22 cellular contexts compared by ENCODE assay signal in genomic region chr11:78194490-78194889, GRCh38. TPM values are rescaled to one million over a fixed set of nuclear protein-coding genes. Genes with fewer than 3 reads are reported as not detected.
DNase-seq lines count a peak whose midpoint lies in the region; ATAC-seq and TF ChIP-seq lines count a peak whose summit lies in the region.
"Had no signal": no experiment of that assay in that cellular context is flagged by ENCODE, and none has a peak within 500 bp of the region (broad histone marks: within the 10 kb centered on the region; RNA-seq: fewer than 3 reads in every experiment).

No MANE protein-coding gene starts in this region.

- DNase-seq in activated CD4-positive, alpha-beta T cell treated with anti-CD3 and anti-CD28 coated beads, Interleukin-2, amount 10 ng/mL, durations not matched to agents 7 days and 5 days = no peak
- DNase-seq in activated CD4-positive, alpha-beta T cell treated with anti-CD3 and anti-CD28 coated beads for 4 hours = no peak
- DNase-seq in Peyer's patch = peak in 1 of 3 donors; percentile 79
- DNase-seq in foreskin keratinocyte = peak in 1 of 2 donors; percentile 48
- DNase-seq in sciatic nerve (ENCODE audit: low spot score) = peak; percentile 10
- no peak for DNase-seq in SHP77 (lab: John Stamatoyannopoulos, UW)
- DNase-seq in endodermal cell = no peak
- no peak for DNase-seq in lower lobe of right lung
- DNase-seq: activated CD8-positive, alpha-beta T cell treated with anti-CD3 and anti-CD28 coated beads for 36 hours; HFFc6; immature natural killer cell; NCI-H146; NCI-H526 treated with DMSO at 0.1 percent for 48 hours; nucleus accumbens; retina; Right ventricle myocardium superior; stimulated activated CD4-positive, alpha-beta T cell treated with anti-CD3 and anti-CD28 coated beads, Interleukin-12 subunit alpha, Interleukin-12 subunit beta, amount 100 ng/mL, for 4 hours had no signal

- H3K4me1 ChIP-seq in Peyer's patch (peaks cover 0 to 9% (median 5%) of the 10 kb centered on the region in 4 donors), foreskin keratinocyte (peaks cover 3% of the 10 kb centered on the region), endodermal cell (ENCODE audit: control insufficient read depth, insufficient read depth, low read length) (peaks cover 6% of the 10 kb centered on the region), lower lobe of right lung (peaks cover 6% of the 10 kb centered on the region)

- H3K36me3 ChIP-seq in Peyer's patch (peaks cover 0 to 9% (median 0%) of the 10 kb centered on the region in 3 donors), endodermal cell (ENCODE audit: control insufficient read depth, insufficient read depth, low read length) (peaks cover 3% of the 10 kb centered on the region), lower lobe of right lung (peaks cover 17% of the 10 kb centered on the region)

- H3K27ac ChIP-seq in Peyer's patch = peak overlapping the region in 3 of 4 donors; percentile 36 to 72 (median 51)
- no peak overlapping the region for H3K27ac ChIP-seq in foreskin keratinocyte
- no peak overlapping the region for H3K27ac ChIP-seq in endodermal cell (ENCODE audit: low read depth, low read length)
- H3K27ac ChIP-seq in lower lobe of right lung = no peak overlapping the region
- H3K27ac ChIP-seq: A549, VCaP had no signal

- H3K4me1 Mint-ChIP-seq in activated CD4-positive, alpha-beta T cell treated with anti-CD3 and anti-CD28 coated beads, Interleukin-2, amount 10 ng/mL, durations not matched to agents 7 days and 5 days = peaks cover 55% of the 10 kb centered on the region
- peaks cover 14% of the 10 kb centered on the region for H3K4me1 Mint-ChIP-seq in endodermal cell

- CTCF ChIA-PET in activated CD4-positive, alpha-beta T cell treated with anti-CD3 and anti-CD28 coated beads, Interleukin-2, amount 10 ng/mL, durations not matched to agents 7 days and 5 days (lab: Charles Lee) = interaction anchor here (0.6 to 4.9 kb wide), 3 partner anchors 8 to 367 kb away, joined by 3 to 24 read pairs (median 3); no protein-coding TSS in a partner anchor

- peak; percentile 83 for ATAC-seq in foreskin keratinocyte
- ATAC-seq in sciatic nerve = no peak
- no peak for ATAC-seq in lower lobe of right lung
- ATAC-seq: A549; activated CD8-positive, alpha-beta T cell treated with anti-CD3 and anti-CD28 coated beads for 36 hours had no signal

- H3K9me3 Mint-ChIP-seq in activated CD4-positive, alpha-beta T cell treated with anti-CD3 and anti-CD28 coated beads, Interleukin-2, amount 10 ng/mL, durations not matched to agents 7 days and 5 days = no peaks in the 10 kb centered on the region
- no peaks in the 10 kb centered on the region for H3K9me3 Mint-ChIP-seq in endodermal cell
- H3K9me3 Mint-ChIP-seq: activated CD8-positive, alpha-beta T cell treated with anti-CD3 and anti-CD28 coated beads for 36 hours; HFFc6 had no signal

- H3K4me3 ChIP-seq in Peyer's patch (no peak overlapping the region), endodermal cell (ENCODE audit: low read length) (no peak overlapping the region), lower lobe of right lung (no peak overlapping the region)
- H3K4me3 ChIP-seq: A549; BLaER1 treated with 17β-estradiol and CSF1 and Interleukin-3, amounts not matched to agents 10 nM and 100 nM; coronary artery had no signal

- 95 to 100% methylated on average over 3 of the region's 3 CpGs for WGBS in endodermal cell (ENCODE audit: insufficient coverage in 1 of 2, insufficient read length in 1 of 2), 2 experiments

- peak overlapping the region; percentile 2 for H3K27ac Mint-ChIP-seq in activated CD4-positive, alpha-beta T cell treated with anti-CD3 and anti-CD28 coated beads, Interleukin-2, amount 10 ng/mL, durations not matched to agents 7 days and 5 days
- no peak overlapping the region for H3K27ac Mint-ChIP-seq in endodermal cell
- H3K27ac Mint-ChIP-seq: activated CD8-positive, alpha-beta T cell treated with anti-CD3 and anti-CD28 coated beads for 36 hours; activated naive CD8-positive, alpha-beta T cell; HFFc6 had no signal

- no peaks in the 10 kb centered on the region for H3K27me3 ChIP-seq in Peyer's patch
- H3K27me3 ChIP-seq in foreskin keratinocyte = no peaks in the 10 kb centered on the region
- no peaks in the 10 kb centered on the region for H3K27me3 ChIP-seq in endodermal cell (ENCODE audit: control insufficient read depth, insufficient read depth, low read length, poor library complexity, severe bottlenecking)
- H3K27me3 ChIP-seq in lower lobe of right lung (ENCODE audit: low read depth) = no peaks in the 10 kb centered on the region
- H3K27me3 ChIP-seq: BLaER1 treated with 17β-estradiol and CSF1 and Interleukin-3, amounts not matched to agents 10 nM and 100 nM had no signal

- POLR2A ChIA-PET in activated CD4-positive, alpha-beta T cell treated with anti-CD3 and anti-CD28 coated beads, Interleukin-2, amount 10 ng/mL, durations not matched to agents 7 days and 5 days (lab: Charles Lee) = interaction anchor here (0.6 kb wide), 1 partner anchor 59 kb away, joined by 5 read pairs; no protein-coding TSS in a partner anchor

- TF ChIP-seq POLR2A in Peyer's patch (IDR thresholded peaks at IDR 0.05) = peak in 1 of 2 donors; percentile 62

- no peak overlapping the region for H3K4me3 Mint-ChIP-seq in activated CD4-positive, alpha-beta T cell treated with anti-CD3 and anti-CD28 coated beads, Interleukin-2, amount 10 ng/mL, durations not matched to agents 7 days and 5 days
- H3K4me3 Mint-ChIP-seq in endodermal cell = no peak overlapping the region
- H3K4me3 Mint-ChIP-seq: activated CD8-positive, alpha-beta T cell treated with anti-CD3 and anti-CD28 coated beads for 36 hours; activated naive CD8-positive, alpha-beta T cell; HFFc6; immature natural killer cell had no signal

- intact Hi-C loops in sciatic nerve (cut with DNase I) (no loop called here), lower lobe of right lung (cut with DNase I) (no loop called here)

- H3K9ac ChIP-seq in endodermal cell (ENCODE audit: extremely low read depth, low read length, poor library complexity, severe bottlenecking) = no peak overlapping the region

- H3K9me3 ChIP-seq in Peyer's patch (no peaks in the 10 kb centered on the region), endodermal cell (ENCODE audit: control insufficient read depth, low read length) (no peaks in the 10 kb centered on the region), lower lobe of right lung (no peaks in the 10 kb centered on the region)
- H3K9me3 ChIP-seq: A549; BLaER1 treated with 17β-estradiol and CSF1 and Interleukin-3, amounts not matched to agents 10 nM and 100 nM had no signal

- TF ChIP-seq CTCF in Peyer's patch (IDR thresholded peaks at IDR 0.05) (no peak), foreskin keratinocyte (conservative IDR thresholded peaks at IDR 0.05) (no peak), endodermal cell (conservative IDR thresholded peaks at IDR 0.05) (no peak), lower lobe of right lung (IDR thresholded peaks at IDR 0.05) (no peak)

- H3K36me3 Mint-ChIP-seq in activated CD4-positive, alpha-beta T cell treated with anti-CD3 and anti-CD28 coated beads, Interleukin-2, amount 10 ng/mL, durations not matched to agents 7 days and 5 days (ENCODE audit: low read depth) = peaks cover 34% of the 10 kb centered on the region
- peaks cover 8% of the 10 kb centered on the region for H3K36me3 Mint-ChIP-seq in endodermal cell (ENCODE audit: low read depth)

- H3K27me3 Mint-ChIP-seq in activated CD4-positive, alpha-beta T cell treated with anti-CD3 and anti-CD28 coated beads, Interleukin-2, amount 10 ng/mL, durations not matched to agents 7 days and 5 days = no peaks in the 10 kb centered on the region
- peaks cover 9% of the 10 kb centered on the region for H3K27me3 Mint-ChIP-seq in endodermal cell (ENCODE audit: insufficient read depth)
- H3K27me3 Mint-ChIP-seq: activated CD8-positive, alpha-beta T cell treated with anti-CD3 and anti-CD28 coated beads for 36 hours; activated naive CD8-positive, alpha-beta T cell had no signal

RNA-seq across cellular contexts. Expression of gene USP35, which starts 5.8 kb away (rescaled TPM):
- 10 to 100 TPM; 13.0 to 13.2 TPM for total RNA-seq in activated CD4-positive, alpha-beta T cell treated with anti-CD3 and anti-CD28 coated beads, Interleukin-2, amount 10 ng/mL, durations not matched to agents 7 days and 5 days
- total RNA-seq in Peyer's patch (10 to 100 TPM in 3 of 4 donors, 1 to 10 TPM in 1; 6.6 to 30.6 (median 13.3) TPM), foreskin keratinocyte (5.2 and 6.1 TPM in 2 replicates), sciatic nerve (11.5 TPM), endodermal cell (10 to 100 TPM in 1 of 2 donors, 1 to 10 TPM in 1; 8.6 to 11.2 TPM), lower lobe of right lung (6.8 TPM)
- polyA plus RNA-seq in foreskin keratinocyte = 3.3 and 3.7 TPM in 2 replicates
- 8.2 TPM for polyA plus RNA-seq in endodermal cell (2013, experiment 1 of 2)
- 6.9 TPM for polyA plus RNA-seq in endodermal cell (2013, experiment 2 of 2)

RNA-seq across cellular contexts. Expression of gene KCTD21, which starts 6.1 kb away (rescaled TPM):
- 1 to 10 TPM; 8.9 TPM for total RNA-seq in activated CD4-positive, alpha-beta T cell treated with anti-CD3 and anti-CD28 coated beads, Interleukin-2, amount 10 ng/mL, durations not matched to agents 7 days and 5 days
- 10 to 100 TPM in 3 of 4 donors, 1 to 10 TPM in 1; 8.7 to 25.2 (median 16.9) TPM for total RNA-seq in Peyer's patch
- total RNA-seq in foreskin keratinocyte = 6.1 and 6.7 TPM in 2 replicates
- 3.8 and 3.9 TPM in 2 replicates for polyA plus RNA-seq in foreskin keratinocyte
- 13.7 TPM for total RNA-seq in sciatic nerve
- 1 to 10 TPM; 4.1 to 4.6 TPM for total RNA-seq in endodermal cell
- 4.5 TPM for polyA plus RNA-seq in endodermal cell (2013, experiment 1 of 2)
- polyA plus RNA-seq in endodermal cell (2013, experiment 2 of 2) = 4.4 TPM
- total RNA-seq in lower lobe of right lung = 10.4 TPM

RNA-seq across cellular contexts. Expression of gene ALG8, which starts 55.1 kb away (rescaled TPM):
- total RNA-seq in activated CD4-positive, alpha-beta T cell treated with anti-CD3 and anti-CD28 coated beads, Interleukin-2, amount 10 ng/mL, durations not matched to agents 7 days and 5 days = 10 to 100 TPM; 51.2 to 70.3 TPM
- 10 to 100 TPM; 12.7 to 83.3 (median 21.4) TPM for total RNA-seq in Peyer's patch
- total RNA-seq in foreskin keratinocyte = 46.6 and 46.8 TPM in 2 replicates
- 41.8 and 45.1 TPM in 2 replicates for polyA plus RNA-seq in foreskin keratinocyte
- total RNA-seq in sciatic nerve = 30.9 TPM
- total RNA-seq in endodermal cell = 10 to 100 TPM; 72.1 to 81.4 TPM
- 71.0 TPM for polyA plus RNA-seq in endodermal cell (2013, experiment 1 of 2)
- polyA plus RNA-seq in endodermal cell (2013, experiment 2 of 2) = 64.7 TPM
- total RNA-seq in lower lobe of right lung = 32.6 TPM

Comparison
In these comparisons a context has a peak if more than half of its experiments do, and no peak if none do; other contexts are left out.
1. H3K27ac ChIP-seq: peak in Peyer's patch (3 of 4); none in foreskin keratinocyte (single experiment), endodermal cell (single experiment) and lower lobe of right lung (single experiment).